ENCODE assay signal across 11 cellular contexts in the genomic region with DNA sequence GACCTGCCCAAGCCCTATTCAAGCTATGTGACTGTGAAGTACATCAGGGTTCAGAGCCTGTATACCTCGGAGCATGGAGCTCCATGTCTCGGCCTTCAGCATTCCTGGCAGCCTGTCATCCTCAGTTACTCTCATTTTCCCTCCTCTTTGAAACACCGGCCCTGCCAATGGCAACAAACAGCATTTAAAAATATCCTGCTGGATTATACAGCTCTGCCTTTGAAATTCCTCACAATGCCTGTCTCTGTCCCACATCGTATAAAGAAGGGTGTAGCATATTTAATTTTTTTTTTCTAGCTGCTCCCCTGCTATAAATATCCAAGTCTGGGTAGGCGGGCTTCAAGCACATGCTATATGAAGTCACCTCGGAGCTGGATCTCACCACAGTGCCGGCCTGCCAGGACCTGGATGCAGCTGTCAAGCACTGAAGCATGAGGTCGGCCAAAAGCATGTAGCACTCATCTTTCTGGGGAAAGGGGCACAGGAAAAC. TPM values are rescaled to one million over a fixed set of nuclear protein-coding genes. Genes with fewer than 3 reads are reported as not detected.
A peak's percentile ranks its signal among the peaks of the same experiment; 100 is the strongest.
DNase-seq lines count a peak whose midpoint lies in the region; FAIRE-seq and TF ChIP-seq lines count a peak whose summit lies in the region.
"Had no signal": no experiment of that assay in that cellular context is flagged by ENCODE, and none has a peak within 500 bp of the region (broad histone marks: within the 10 kb centered on the region; RNA-seq: fewer than 3 reads in every experiment).

No MANE protein-coding gene starts in this region.

- H3K4me3 ChIP-seq in brain microvascular endothelial cell (ENCODE audit: low read depth, low read length) (no peak overlapping the region), kidney (ENCODE audit: low read length in 2 of 2) (no peak overlapping the region), small intestine (ENCODE audit: low read depth in 1 of 2, low read length in 2 of 2) (no peak overlapping the region)

- H3K27me3 ChIP-seq in brain microvascular endothelial cell (replicated peaks), result no peaks in the 10 kb centered on the region
- H3K27me3 ChIP-seq in small intestine (ENCODE audit: control insufficient read depth in 2 of 2, insufficient read depth in 2 of 2, low read length in 2 of 2), result no peaks in the 10 kb centered on the region

- H3K36me3 Mint-ChIP-seq in HFFc6 (ENCODE audit: low read depth), result no peaks in the 10 kb centered on the region

- H3K4me1 Mint-ChIP-seq in HFFc6 (ENCODE audit: low read depth), result peaks cover 58% of the 10 kb centered on the region

- FAIRE-seq in kidney (lab: Jason Lieb, UNC) (no peak), small intestine (lab: Jason Lieb, UNC) (no peak)
- FAIRE-seq: bronchial epithelial cell had no signal

- WGBS in small intestine, 3 donors, result 64 to 91% (median 89%) methylated on average over 8 of the region's 8 CpGs

- H3K4me3 Mint-ChIP-seq in HFFc6, result peak overlapping the region; percentile 52

- in situ Hi-C loops in brain microvascular endothelial cell (cut with HindIII; ENCODE audit: low pct_ligation_motif_present, low sequenced_read_pairs), result loop anchor here (10.0 kb wide), 1 partner anchor 171 kb away; no protein-coding TSS in a partner anchor

- DNase-seq in HFFc6 (no peak), brain microvascular endothelial cell (peak; percentile 65), kidney (no peak), posterior vena cava (ENCODE audit: low spot score) (no peak), NCI-H128 (lab: John Stamatoyannopoulos, UW; ENCODE audit: unreplicated experiment) (no peak), NCI-H524 treated with DMSO at 0.1 percent for 48 hours (lab: John Stamatoyannopoulos, UW) (no peak), small intestine (no peak)
- DNase-seq: activated T-cell treated with anti-CD3 and anti-CD28 coated beads, Interleukin-2, amount 50 U/mL, for 1 hour; NCI-H1417 treated with DMSO at 0.1 percent for 48 hours had no signal

- peak overlapping the region; percentile 82 for H3K27ac Mint-ChIP-seq in HFFc6

- H3K27ac ChIP-seq in brain microvascular endothelial cell (peak overlapping the region; percentile 50), kidney (ENCODE audit: low read depth in 2 of 2, low read length in 2 of 2) (peak overlapping the region; percentile 32 to 85), temporal lobe (ENCODE audit: low read depth, low read length) (peak overlapping the region; percentile 36), small intestine (ENCODE audit: low read depth in 1 of 2, low read length in 1 of 2) (peak overlapping the region in 1 of 2 donors; percentile 44)

- H3K9me3 ChIP-seq in kidney (ENCODE audit: control insufficient read depth in 1 of 2, low read length in 2 of 2), result no peaks in the 10 kb centered on the region
- no peaks in the 10 kb centered on the region for H3K9me3 ChIP-seq in small intestine (ENCODE audit: control insufficient read depth, low read depth)

- H3K9ac ChIP-seq in kidney (ENCODE audit: low read length in 2 of 2), result no peak overlapping the region

- no peaks in the 10 kb centered on the region for H3K9me3 Mint-ChIP-seq in HFFc6

- H3K4me1 ChIP-seq in kidney (ENCODE audit: control insufficient read depth in 1 of 2, insufficient read depth in 1 of 2, low read depth in 1 of 2, low read length in 2 of 2), result peaks cover 19 to 32% of the 10 kb centered on the region in 2 donors
- peaks cover 17 to 18% of the 10 kb centered on the region in 2 donors for H3K4me1 ChIP-seq in small intestine (ENCODE audit: control insufficient read depth in 2 of 2, insufficient read depth in 1 of 2, low read depth in 1 of 2, low read length in 1 of 2)

- TF ChIP-seq CTCF in HFFc6 (IDR thresholded peaks at IDR 0.05) (no peak), brain microvascular endothelial cell (IDR thresholded peaks at IDR 0.05; ENCODE audit: low read depth, low read length, missing control alignments) (no peak), kidney (IDR thresholded peaks at IDR 0.05; ENCODE audit: borderline replicate concordance, extremely low read depth, insufficient read depth) (no peak)

- H3K36me3 ChIP-seq in brain microvascular endothelial cell (replicated peaks) (no peaks in the 10 kb centered on the region), kidney (ENCODE audit: control insufficient read depth in 1 of 2, insufficient read depth in 2 of 2, low read length in 2 of 2) (no peaks in the 10 kb centered on the region), small intestine (ENCODE audit: control insufficient read depth in 2 of 2, insufficient read depth in 2 of 2, low read length in 2 of 2) (no peaks in the 10 kb centered on the region)

- intact Hi-C loops in kidney (cut with DNase I), result no loop called here
- intact Hi-C loops in posterior vena cava (cut with DNase I), result no loop called here

- H3K27me3 Mint-ChIP-seq in HFFc6 (ENCODE audit: insufficient read depth), result peaks cover 9% of the 10 kb centered on the region

RNA-seq across cellular contexts. Expression of gene ABTB2, which starts 11.8 kb away (rescaled TPM):
- 1 to 10 TPM; 2.5 to 3.6 (median 2.8) TPM for total RNA-seq in HFFc6 (2021; fragmentation: NEBNext Ultra II Directional; extraction: Animal tissue kit (Norgen Biotek cat#: 25700))
- total RNA-seq in kidney (22.1 TPM), temporal lobe (4.2 TPM), posterior vena cava (1 to 10 TPM; 8.6 to 8.7 TPM)
- polyA plus RNA-seq in kidney (ENCODE audit: insufficient read depth, low read depth, low replicate concordance) (7.6 TPM), small intestine (10 to 100 TPM in 2 of 3 donors, 1 to 10 TPM in 1; 5.9 to 25.1 (median 21.0) TPM)
